ENCODE assay signal across 1 cellular context in the genomic region with DNA sequence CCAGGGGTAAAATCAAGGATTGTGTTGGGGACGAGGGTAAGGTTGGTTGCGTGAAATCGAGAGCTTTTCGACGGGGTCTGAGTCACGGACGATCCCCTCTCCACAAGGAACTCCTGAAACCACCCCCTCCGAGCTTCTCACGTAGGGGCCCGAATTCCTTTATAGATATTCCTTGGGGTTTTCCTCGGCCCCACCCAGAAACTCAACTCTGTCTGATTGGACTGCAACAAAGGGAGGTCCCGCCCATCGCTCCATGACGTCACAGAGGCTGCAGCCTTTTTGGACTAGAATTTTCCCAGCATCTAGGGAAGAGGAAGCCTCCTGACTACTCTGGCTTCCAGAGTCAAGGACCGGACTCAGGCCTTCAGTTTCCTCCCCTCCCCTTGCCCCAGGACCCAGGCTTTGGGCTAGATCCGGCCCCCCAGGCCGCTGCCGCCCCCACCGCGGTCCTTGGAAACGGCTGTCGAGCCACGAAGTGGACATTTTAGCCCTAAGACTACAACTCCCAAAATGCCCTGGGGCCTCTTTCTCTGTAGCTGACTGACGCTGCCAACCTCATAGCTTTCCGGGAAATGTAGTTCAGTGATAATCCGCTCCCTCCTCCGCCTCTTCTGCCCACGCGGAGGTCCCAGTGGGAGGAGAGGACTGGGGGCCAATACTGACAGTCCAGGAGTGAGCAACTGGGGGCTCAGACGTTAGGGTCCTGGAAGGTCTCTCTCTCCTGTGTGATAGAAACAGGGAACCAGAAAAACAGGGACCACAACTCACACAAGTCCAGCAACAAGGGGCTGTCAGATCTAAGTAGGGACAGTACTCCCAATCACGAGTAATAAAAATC.
A peak's percentile ranks its signal among the peaks of the same experiment; 100 is the strongest.
TF ChIP-seq lines count a peak whose summit lies in the region.

A gene (minus strand): TSS at position 172 of the 838 bp plus-strand sequence. CDS start 1,050 bp downstream, outside the sequence.

TF ChIP-seq in K562, 482 proteins besides CTCF, POLR2A, EP300 and RAD21 (continued from another document and continues in another):
- TF ChIP-seq, protein P1, sequence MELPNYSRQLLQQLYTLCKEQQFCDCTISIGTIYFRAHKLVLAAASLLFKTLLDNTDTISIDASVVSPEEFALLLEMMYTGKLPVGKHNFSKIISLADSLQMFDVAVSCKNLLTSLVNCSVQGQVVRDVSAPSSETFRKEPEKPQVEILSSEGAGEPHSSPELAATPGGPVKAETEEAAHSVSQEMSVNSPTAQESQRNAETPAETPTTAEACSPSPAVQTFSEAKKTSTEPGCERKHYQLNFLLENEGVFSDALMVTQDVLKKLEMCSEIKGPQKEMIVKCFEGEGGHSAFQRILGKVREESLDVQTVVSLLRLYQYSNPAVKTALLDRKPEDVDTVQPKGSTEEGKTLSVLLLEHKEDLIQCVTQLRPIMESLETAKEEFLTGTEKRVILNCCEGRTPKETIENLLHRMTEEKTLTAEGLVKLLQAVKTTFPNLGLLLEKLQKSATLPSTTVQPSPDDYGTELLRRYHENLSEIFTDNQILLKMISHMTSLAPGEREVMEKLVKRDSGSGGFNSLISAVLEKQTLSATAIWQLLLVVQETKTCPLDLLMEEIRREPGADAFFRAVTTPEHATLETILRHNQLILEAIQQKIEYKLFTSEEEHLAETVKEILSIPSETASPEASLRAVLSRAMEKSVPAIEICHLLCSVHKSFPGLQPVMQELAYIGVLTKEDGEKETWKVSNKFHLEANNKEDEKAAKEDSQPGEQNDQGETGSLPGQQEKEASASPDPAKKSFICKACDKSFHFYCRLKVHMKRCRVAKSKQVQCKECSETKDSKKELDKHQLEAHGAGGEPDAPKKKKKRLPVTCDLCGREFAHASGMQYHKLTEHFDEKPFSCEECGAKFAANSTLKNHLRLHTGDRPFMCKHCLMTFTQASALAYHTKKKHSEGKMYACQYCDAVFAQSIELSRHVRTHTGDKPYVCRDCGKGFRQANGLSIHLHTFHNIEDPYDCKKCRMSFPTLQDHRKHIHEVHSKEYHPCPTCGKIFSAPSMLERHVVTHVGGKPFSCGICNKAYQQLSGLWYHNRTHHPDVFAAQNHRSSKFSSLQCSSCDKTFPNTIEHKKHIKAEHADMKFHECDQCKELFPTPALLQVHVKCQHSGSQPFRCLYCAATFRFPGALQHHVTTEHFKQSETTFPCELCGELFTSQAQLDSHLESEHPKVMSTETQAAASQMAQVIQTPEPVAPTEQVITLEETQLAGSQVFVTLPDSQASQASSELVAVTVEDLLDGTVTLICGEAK (IDR thresholded peaks at IDR 0.05) = no peak
- TF ChIP-seq, protein P1 (CRISPR knock-in tag; IDR thresholded peaks at IDR 0.05) = no peak
- TF ChIP-seq JUN (IDR thresholded peaks at IDR 0.05; ENCODE audit: borderline replicate concordance, low read depth, low read length) (no peak), JUN (CRISPR knock-in tag; IDR thresholded peaks at IDR 0.05; ENCODE audit: borderline replicate concordance) (no peak), ZNF695 (CRISPR knock-in tag; IDR thresholded peaks at IDR 0.05) (no peak), SUPT5H (IDR thresholded peaks at IDR 0.05) (0 out of 2 replicates have a peak, but pooled peaks have one; percentile 35), SOX6 (IDR thresholded peaks at IDR 0.05) (no peak; the same call in 1 of the 2 replicates), PCBP1 (IDR thresholded peaks at IDR 0.05; ENCODE audit: low read depth, low read length, poor library complexity, severe bottlenecking) (no peak), STAG1 (CRISPR knock-in tag; IDR thresholded peaks at IDR 0.05; ENCODE audit: borderline replicate concordance) (no peak), STAT5A (IDR thresholded peaks at IDR 0.05; ENCODE audit: borderline replicate concordance, low read length) (no peak), NUFIP1 (IDR thresholded peaks at IDR 0.05; ENCODE audit: partially characterized antibody) (no peak), PTBP1 (IDR thresholded peaks at IDR 0.05; ENCODE audit: low read depth, low read length) (no peak), KLF1 (tag; IDR thresholded peaks at IDR 0.05) (no peak), ZNF707 (CRISPR knock-in tag; conservative IDR thresholded peaks at IDR 0.05) (no peak), MYNN (IDR thresholded peaks at IDR 0.05) (no peak), MYNN (CRISPR knock-in tag; IDR thresholded peaks at IDR 0.05) (no peak), TSC22D4 (tag; IDR thresholded peaks at IDR 0.05) (no peak), TGIF2 (CRISPR knock-in tag; IDR thresholded peaks at IDR 0.05) (no peak), SLC30A9 (CRISPR knock-in tag; IDR thresholded peaks at IDR 0.05) (no peak), ZNF445 (CRISPR knock-in tag; IDR thresholded peaks at IDR 0.05; ENCODE audit: low read depth) (no peak), TAL1 (IDR thresholded peaks at IDR 0.05) (no peak), ZNF507 (tag; conservative IDR thresholded peaks at IDR 0.05) (no peak), SMAD3 (CRISPR knock-in tag; conservative IDR thresholded peaks at IDR 0.05) (no peak), ZNF644 (tag; IDR thresholded peaks at IDR 0.05; ENCODE audit: low read depth) (peak; percentile 87), TARDBP (IDR thresholded peaks at IDR 0.05) (no peak), YY1 (IDR thresholded peaks at IDR 0.05; ENCODE audit: borderline replicate concordance in 1 of 3, control insufficient read depth in 1 of 3, extremely low read depth in 1 of 3, insufficient read depth in 3 of 3, insufficient read length in 1 of 3, insufficient replicate concordance in 2 of 3, low read depth in 1 of 3, low read length in 2 of 3) (peak in 1 of 3 experiments; percentile 66)
- TF ChIP-seq, protein P2, sequence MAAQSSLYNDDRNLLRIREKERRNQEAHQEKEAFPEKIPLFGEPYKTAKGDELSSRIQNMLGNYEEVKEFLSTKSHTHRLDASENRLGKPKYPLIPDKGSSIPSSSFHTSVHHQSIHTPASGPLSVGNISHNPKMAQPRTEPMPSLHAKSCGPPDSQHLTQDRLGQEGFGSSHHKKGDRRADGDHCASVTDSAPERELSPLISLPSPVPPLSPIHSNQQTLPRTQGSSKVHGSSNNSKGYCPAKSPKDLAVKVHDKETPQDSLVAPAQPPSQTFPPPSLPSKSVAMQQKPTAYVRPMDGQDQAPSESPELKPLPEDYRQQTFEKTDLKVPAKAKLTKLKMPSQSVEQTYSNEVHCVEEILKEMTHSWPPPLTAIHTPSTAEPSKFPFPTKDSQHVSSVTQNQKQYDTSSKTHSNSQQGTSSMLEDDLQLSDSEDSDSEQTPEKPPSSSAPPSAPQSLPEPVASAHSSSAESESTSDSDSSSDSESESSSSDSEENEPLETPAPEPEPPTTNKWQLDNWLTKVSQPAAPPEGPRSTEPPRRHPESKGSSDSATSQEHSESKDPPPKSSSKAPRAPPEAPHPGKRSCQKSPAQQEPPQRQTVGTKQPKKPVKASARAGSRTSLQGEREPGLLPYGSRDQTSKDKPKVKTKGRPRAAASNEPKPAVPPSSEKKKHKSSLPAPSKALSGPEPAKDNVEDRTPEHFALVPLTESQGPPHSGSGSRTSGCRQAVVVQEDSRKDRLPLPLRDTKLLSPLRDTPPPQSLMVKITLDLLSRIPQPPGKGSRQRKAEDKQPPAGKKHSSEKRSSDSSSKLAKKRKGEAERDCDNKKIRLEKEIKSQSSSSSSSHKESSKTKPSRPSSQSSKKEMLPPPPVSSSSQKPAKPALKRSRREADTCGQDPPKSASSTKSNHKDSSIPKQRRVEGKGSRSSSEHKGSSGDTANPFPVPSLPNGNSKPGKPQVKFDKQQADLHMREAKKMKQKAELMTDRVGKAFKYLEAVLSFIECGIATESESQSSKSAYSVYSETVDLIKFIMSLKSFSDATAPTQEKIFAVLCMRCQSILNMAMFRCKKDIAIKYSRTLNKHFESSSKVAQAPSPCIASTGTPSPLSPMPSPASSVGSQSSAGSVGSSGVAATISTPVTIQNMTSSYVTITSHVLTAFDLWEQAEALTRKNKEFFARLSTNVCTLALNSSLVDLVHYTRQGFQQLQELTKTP (IDR thresholded peaks at IDR 0.05; ENCODE audit: low read depth in 1 of 2, partially characterized antibody in 2 of 2) = peak; percentile 71 to 99
- TF ChIP-seq, protein P3, sequence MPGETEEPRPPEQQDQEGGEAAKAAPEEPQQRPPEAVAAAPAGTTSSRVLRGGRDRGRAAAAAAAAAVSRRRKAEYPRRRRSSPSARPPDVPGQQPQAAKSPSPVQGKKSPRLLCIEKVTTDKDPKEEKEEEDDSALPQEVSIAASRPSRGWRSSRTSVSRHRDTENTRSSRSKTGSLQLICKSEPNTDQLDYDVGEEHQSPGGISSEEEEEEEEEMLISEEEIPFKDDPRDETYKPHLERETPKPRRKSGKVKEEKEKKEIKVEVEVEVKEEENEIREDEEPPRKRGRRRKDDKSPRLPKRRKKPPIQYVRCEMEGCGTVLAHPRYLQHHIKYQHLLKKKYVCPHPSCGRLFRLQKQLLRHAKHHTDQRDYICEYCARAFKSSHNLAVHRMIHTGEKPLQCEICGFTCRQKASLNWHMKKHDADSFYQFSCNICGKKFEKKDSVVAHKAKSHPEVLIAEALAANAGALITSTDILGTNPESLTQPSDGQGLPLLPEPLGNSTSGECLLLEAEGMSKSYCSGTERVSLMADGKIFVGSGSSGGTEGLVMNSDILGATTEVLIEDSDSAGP (CRISPR knock-in tag; IDR thresholded peaks at IDR 0.05) = no peak
- TF ChIP-seq, protein P4, sequence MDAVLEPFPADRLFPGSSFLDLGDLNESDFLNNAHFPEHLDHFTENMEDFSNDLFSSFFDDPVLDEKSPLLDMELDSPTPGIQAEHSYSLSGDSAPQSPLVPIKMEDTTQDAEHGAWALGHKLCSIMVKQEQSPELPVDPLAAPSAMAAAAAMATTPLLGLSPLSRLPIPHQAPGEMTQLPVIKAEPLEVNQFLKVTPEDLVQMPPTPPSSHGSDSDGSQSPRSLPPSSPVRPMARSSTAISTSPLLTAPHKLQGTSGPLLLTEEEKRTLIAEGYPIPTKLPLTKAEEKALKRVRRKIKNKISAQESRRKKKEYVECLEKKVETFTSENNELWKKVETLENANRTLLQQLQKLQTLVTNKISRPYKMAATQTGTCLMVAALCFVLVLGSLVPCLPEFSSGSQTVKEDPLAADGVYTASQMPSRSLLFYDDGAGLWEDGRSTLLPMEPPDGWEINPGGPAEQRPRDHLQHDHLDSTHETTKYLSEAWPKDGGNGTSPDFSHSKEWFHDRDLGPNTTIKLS (IDR thresholded peaks at IDR 0.05; ENCODE audit: borderline replicate concordance, low read depth) = peak; percentile 89
- TF ChIP-seq, protein P5, sequence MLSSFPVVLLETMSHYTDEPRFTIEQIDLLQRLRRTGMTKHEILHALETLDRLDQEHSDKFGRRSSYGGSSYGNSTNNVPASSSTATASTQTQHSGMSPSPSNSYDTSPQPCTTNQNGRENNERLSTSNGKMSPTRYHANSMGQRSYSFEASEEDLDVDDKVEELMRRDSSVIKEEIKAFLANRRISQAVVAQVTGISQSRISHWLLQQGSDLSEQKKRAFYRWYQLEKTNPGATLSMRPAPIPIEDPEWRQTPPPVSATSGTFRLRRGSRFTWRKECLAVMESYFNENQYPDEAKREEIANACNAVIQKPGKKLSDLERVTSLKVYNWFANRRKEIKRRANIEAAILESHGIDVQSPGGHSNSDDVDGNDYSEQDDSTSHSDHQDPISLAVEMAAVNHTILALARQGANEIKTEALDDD (IDR thresholded peaks at IDR 0.05) = no peak
- TF ChIP-seq, protein P6, sequence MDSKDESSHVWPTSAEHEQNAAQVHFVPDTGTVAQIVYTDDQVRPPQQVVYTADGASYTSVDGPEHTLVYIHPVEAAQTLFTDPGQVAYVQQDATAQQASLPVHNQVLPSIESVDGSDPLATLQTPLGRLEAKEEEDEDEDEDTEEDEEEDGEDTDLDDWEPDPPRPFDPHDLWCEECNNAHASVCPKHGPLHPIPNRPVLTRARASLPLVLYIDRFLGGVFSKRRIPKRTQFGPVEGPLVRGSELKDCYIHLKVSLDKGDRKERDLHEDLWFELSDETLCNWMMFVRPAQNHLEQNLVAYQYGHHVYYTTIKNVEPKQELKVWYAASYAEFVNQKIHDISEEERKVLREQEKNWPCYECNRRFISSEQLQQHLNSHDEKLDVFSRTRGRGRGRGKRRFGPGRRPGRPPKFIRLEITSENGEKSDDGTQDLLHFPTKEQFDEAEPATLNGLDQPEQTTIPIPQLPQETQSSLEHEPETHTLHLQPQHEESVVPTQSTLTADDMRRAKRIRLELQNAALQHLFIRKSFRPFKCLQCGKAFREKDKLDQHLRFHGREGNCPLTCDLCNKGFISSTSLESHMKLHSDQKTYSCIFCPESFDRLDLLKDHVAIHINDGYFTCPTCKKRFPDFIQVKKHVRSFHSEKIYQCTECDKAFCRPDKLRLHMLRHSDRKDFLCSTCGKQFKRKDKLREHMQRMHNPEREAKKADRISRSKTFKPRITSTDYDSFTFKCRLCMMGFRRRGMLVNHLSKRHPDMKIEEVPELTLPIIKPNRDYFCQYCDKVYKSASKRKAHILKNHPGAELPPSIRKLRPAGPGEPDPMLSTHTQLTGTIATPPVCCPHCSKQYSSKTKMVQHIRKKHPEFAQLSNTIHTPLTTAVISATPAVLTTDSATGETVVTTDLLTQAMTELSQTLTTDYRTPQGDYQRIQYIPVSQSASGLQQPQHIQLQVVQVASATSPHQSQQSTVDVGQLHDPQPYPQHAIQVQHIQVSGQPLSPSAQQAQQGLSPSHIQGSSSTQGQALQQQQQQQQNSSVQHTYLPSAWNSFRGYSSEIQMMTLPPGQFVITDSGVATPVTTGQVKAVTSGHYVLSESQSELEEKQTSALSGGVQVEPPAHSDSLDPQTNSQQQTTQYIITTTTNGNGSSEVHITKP (IDR thresholded peaks at IDR 0.05; ENCODE audit: partially characterized antibody) = no peak
